ENCODE assay signal across 1 cellular context in genomic region chr20:62182469-62183425, GRCh38.
TF ChIP-seq lines count a peak whose summit lies in the region.

Gene MTG2 (plus strand): TSS chr20:62183028. CDS start chr20:62193421, 10,393 bp downstream.

TF ChIP-seq in K562, 482 proteins besides CTCF, POLR2A, EP300 and RAD21 (continued from another document and continues in another):
- TF ChIP-seq NFRKB (IDR thresholded peaks at IDR 0.05; ENCODE audit: low read depth), result peak; percentile 76
- TF ChIP-seq PML (IDR thresholded peaks at IDR 0.05; ENCODE audit: low read length), result peak; percentile 85
- TF ChIP-seq ESRRA (IDR thresholded peaks at IDR 0.05; ENCODE audit: borderline replicate concordance, low read depth), result peak; percentile 90
- TF ChIP-seq GABPB1 (CRISPR knock-in tag; IDR thresholded peaks at IDR 0.05), result peak; percentile 97
- 0 out of 2 replicates have a peak, but pooled peaks have one; percentile 59 for TF ChIP-seq ELF4 (CRISPR knock-in tag; IDR thresholded peaks at IDR 0.05)
- no peak for TF ChIP-seq IFI16 (CRISPR knock-in tag; IDR thresholded peaks at IDR 0.05)
- peak; percentile 69; the same call in 1 of the 2 replicates for TF ChIP-seq ZBED1 (IDR thresholded peaks at IDR 0.05)
- TF ChIP-seq TAF7 (tag; IDR thresholded peaks at IDR 0.05), result peak; percentile 55; the same call in 1 of the 2 replicates
- TF ChIP-seq ERF (CRISPR knock-in tag; IDR thresholded peaks at IDR 0.05), result 0 out of 2 replicates have a peak, but pooled peaks have one; percentile 45
- TF ChIP-seq ILF3 (IDR thresholded peaks at IDR 0.05; ENCODE audit: borderline replicate concordance), result peak; percentile 66; the same call in 1 of the 2 replicates
- peak in 1 of 2 experiments; percentile 50; a peak in 1 of 4 replicates for TF ChIP-seq TRIM24 (IDR thresholded peaks at IDR 0.05)
- peak; percentile 35 for TF ChIP-seq RB1 (IDR thresholded peaks at IDR 0.05; ENCODE audit: low read depth)
- TF ChIP-seq LARP7 (IDR thresholded peaks at IDR 0.05), result peak; percentile 71; the same call in 1 of the 2 replicates
- TF ChIP-seq SMAD3 (CRISPR knock-in tag; conservative IDR thresholded peaks at IDR 0.05), result 0 out of 2 replicates have a peak, but pooled peaks have one; percentile 38
- TF ChIP-seq ZNF583 (CRISPR knock-in tag; IDR thresholded peaks at IDR 0.05), result peak; percentile 17; the same call in 1 of the 2 replicates
- peak; percentile 92; the same call in 1 of the 2 replicates for TF ChIP-seq POLR2AphosphoS2 (IDR thresholded peaks at IDR 0.05; ENCODE audit: low read length)
- no peak for TF ChIP-seq ZNF740 (CRISPR knock-in tag; IDR thresholded peaks at IDR 0.05)
- TF ChIP-seq ZNF740 (tag; IDR thresholded peaks at IDR 0.05), result no peak
- TF ChIP-seq KDM4B (IDR thresholded peaks at IDR 0.05; ENCODE audit: borderline replicate concordance in 2 of 2, low read depth in 1 of 2), result peak in 1 of 2 experiments; percentile 93; a peak in 2 of 4 replicates
- TF ChIP-seq HNRNPUL1 (IDR thresholded peaks at IDR 0.05; ENCODE audit: low read length), result no peak
- TF ChIP-seq MAX (CRISPR knock-in tag; IDR thresholded peaks at IDR 0.05), result peak; percentile 85
- 0 out of 2 replicates have a peak, but pooled peaks have one; percentile 28 for TF ChIP-seq ZBTB1 (CRISPR knock-in tag; IDR thresholded peaks at IDR 0.05; ENCODE audit: borderline replicate concordance, low read depth)
- TF ChIP-seq MYC (IDR thresholded peaks at IDR 0.05; ENCODE audit: low read depth, low read length), result peak; percentile 91
- peak; percentile 85; the same call in 1 of the 2 replicates for TF ChIP-seq MYC (CRISPR knock-in tag; IDR thresholded peaks at IDR 0.05; ENCODE audit: borderline replicate concordance, low read depth)
- TF ChIP-seq EGR1 (conservative IDR thresholded peaks at IDR 0.05), result peak; percentile 56
- peak in 1 of 2 experiments; percentile 50; a peak in 1 of 4 replicates for TF ChIP-seq TEAD1 (CRISPR knock-in tag; IDR thresholded peaks at IDR 0.05)
- TF ChIP-seq PKNOX1 (IDR thresholded peaks at IDR 0.05), result peak; percentile 48
- no peak for TF ChIP-seq SRF (CRISPR knock-in tag; IDR thresholded peaks at IDR 0.05)
- TF ChIP-seq RNF2 (IDR thresholded peaks at IDR 0.05), result peak; percentile 39; the same call in 1 of the 2 replicates
- no peak for TF ChIP-seq IRF9 (tag; IDR thresholded peaks at IDR 0.05)
- peak in 2 of 3 experiments; percentile 72 to 74 for TF ChIP-seq YY1 (IDR thresholded peaks at IDR 0.05; ENCODE audit: borderline replicate concordance in 1 of 3, control insufficient read depth in 1 of 3, extremely low read depth in 1 of 3, insufficient read depth in 3 of 3, insufficient read length in 1 of 3, insufficient replicate concordance in 2 of 3, low read depth in 1 of 3, low read length in 2 of 3)
- TF ChIP-seq KLF1 (tag; IDR thresholded peaks at IDR 0.05), result 0 out of 2 replicates have a peak, but pooled peaks have one; percentile 41
- peak; percentile 90 for TF ChIP-seq ETV5 (CRISPR knock-in tag; IDR thresholded peaks at IDR 0.05; ENCODE audit: low read depth)
- 0 out of 2 replicates have a peak, but pooled peaks have one; percentile 39 for TF ChIP-seq MYNN (IDR thresholded peaks at IDR 0.05)
- TF ChIP-seq MYNN (CRISPR knock-in tag; IDR thresholded peaks at IDR 0.05), result no peak
- 0 out of 2 replicates have a peak, but pooled peaks have one; percentile 9 for TF ChIP-seq ZNF431 (CRISPR knock-in tag; IDR thresholded peaks at IDR 0.05)
- TF ChIP-seq E2F5 (CRISPR knock-in tag; IDR thresholded peaks at IDR 0.05), result peak; percentile 71; the same call in 1 of the 2 replicates
- peak; percentile 41 for TF ChIP-seq FUS (optimal IDR thresholded peaks at IDR 0.05; ENCODE audit: low read depth, low read length)
- TF ChIP-seq NR1H2 (CRISPR knock-in tag; IDR thresholded peaks at IDR 0.05), result peak; percentile 90; the same call in 1 of the 2 replicates
- TF ChIP-seq ZBTB40 (IDR thresholded peaks at IDR 0.05), result peak; percentile 99
- TF ChIP-seq ZBTB40 (CRISPR knock-in tag; IDR thresholded peaks at IDR 0.05), result no peak
- no peak for TF ChIP-seq MCM2 (IDR thresholded peaks at IDR 0.05; ENCODE audit: low read depth)
- TF ChIP-seq ZNF133 (CRISPR knock-in tag; IDR thresholded peaks at IDR 0.05), result no peak
- peak; percentile 69; the same call in 1 of the 2 replicates for TF ChIP-seq ZNF830 (CRISPR knock-in tag; IDR thresholded peaks at IDR 0.05)
- TF ChIP-seq ATF2 (CRISPR knock-in tag; IDR thresholded peaks at IDR 0.05), result no peak
- peak; percentile 94 for TF ChIP-seq CTBP1 (IDR thresholded peaks at IDR 0.05; ENCODE audit: borderline replicate concordance)
- peak; percentile 39; the same call in 1 of the 2 replicates for TF ChIP-seq ZKSCAN1 (IDR thresholded peaks at IDR 0.05; ENCODE audit: low read depth, low read length)
- TF ChIP-seq CREM (IDR thresholded peaks at IDR 0.05; ENCODE audit: low read depth), result peak; percentile 99
- TF ChIP-seq SOX6 (IDR thresholded peaks at IDR 0.05), result peak; percentile 32; the same call in 1 of the 2 replicates
- 0 out of 4 replicates have a peak, but pooled peaks of 1 of the 2 experiments have one; percentile 25 for TF ChIP-seq MLX (CRISPR knock-in tag; conservative IDR thresholded peaks at IDR 0.05)
- TF ChIP-seq HDAC1 (IDR thresholded peaks at IDR 0.05), result peak; percentile 21 to 96; a peak in 2 of 4 replicates
- TF ChIP-seq ZNF12 (CRISPR knock-in tag; IDR thresholded peaks at IDR 0.05), result peak; percentile 83
- peak; percentile 30 for TF ChIP-seq POU5F1 (IDR thresholded peaks at IDR 0.05; ENCODE audit: borderline replicate concordance, low read depth, low read length, partially characterized antibody)
- TF ChIP-seq HES1 (IDR thresholded peaks at IDR 0.05; ENCODE audit: low read depth), result no peak
- no peak for TF ChIP-seq ZNF384 (IDR thresholded peaks at IDR 0.05; ENCODE audit: low read depth, low read length)
- TF ChIP-seq ZNF717 (CRISPR knock-in tag; IDR thresholded peaks at IDR 0.05), result no peak
- TF ChIP-seq RBFOX2 (IDR thresholded peaks at IDR 0.05; ENCODE audit: low read depth, low read length), result peak; percentile 99
- TF ChIP-seq NCOA2 (IDR thresholded peaks at IDR 0.05; ENCODE audit: partially characterized antibody in 2 of 2), result no peak
